Comparison of ENCODE assay signal across 1 cellular context in the genomic region with DNA sequence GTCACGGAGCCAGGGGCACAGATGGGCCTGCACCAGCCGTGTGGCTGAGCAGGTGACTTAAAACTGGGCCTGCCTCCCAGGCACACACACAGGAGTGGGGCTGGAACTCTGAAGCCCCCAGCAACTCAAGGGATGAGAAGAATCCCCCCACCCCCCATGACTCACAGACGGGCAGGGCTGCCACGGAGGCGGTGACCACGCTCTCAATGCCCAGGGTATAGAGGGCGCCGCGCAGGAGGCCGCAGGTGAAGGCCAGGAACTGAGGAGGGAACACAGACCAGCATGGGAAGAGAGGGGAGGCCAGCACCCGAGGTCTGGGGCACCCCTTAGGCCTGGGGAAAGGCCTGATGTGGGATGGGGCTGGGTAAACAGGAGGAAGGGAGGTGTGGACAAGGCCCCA.
TF ChIP-seq lines count a peak whose summit lies in the region.

No MANE protein-coding gene starts in this region.

TF ChIP-seq in HepG2, 621 proteins besides CTCF, POLR2A, EP300 and RAD21:
- no peak for TF ChIP-seq SMAD3 (CRISPR knock-in tag; IDR thresholded peaks at IDR 0.05)
- TF ChIP-seq HNRNPL (IDR thresholded peaks at IDR 0.05; ENCODE audit: low read depth, low read length) = 0 out of 2 replicates have a peak, but pooled peaks have one; percentile 43
TF ChIP-seq in HepG2: peak in this region for 1.
